Comparison of ENCODE assay signal across 8 cellular contexts in the genomic region with DNA sequence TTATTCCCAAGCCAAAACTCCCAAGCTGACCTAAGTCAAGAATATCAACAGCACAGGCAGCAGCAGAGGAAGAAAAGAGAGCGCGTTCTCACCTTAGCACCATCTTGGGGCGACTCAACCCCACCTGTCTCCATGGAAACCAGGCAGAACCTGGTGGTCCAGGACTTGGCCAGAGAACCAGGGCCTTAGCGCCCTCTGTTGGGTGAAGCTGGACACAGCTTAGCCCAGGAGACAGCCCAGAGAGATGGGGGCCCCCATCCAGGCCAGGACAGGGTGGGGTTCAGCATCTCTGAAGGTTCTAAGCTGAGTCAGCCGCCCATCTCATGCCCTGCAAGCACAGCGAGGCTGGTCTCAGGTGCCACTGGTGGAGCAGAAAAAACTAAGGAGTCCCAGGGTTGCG.
DNase-seq lines count a peak whose midpoint lies in the region; ATAC-seq and TF ChIP-seq lines count a peak whose summit lies in the region.
"Had no signal": no experiment of that assay in that cellular context is flagged by ENCODE, and none has a peak within 500 bp of the region (broad histone marks: within the 10 kb centered on the region; RNA-seq: fewer than 3 reads in every experiment).

No MANE protein-coding gene starts in this region.

- WGBS in H9 (ENCODE audit: extremely low coverage, insufficient read length, low lambda C conversion rate) = no CpG with 5 or more reads among the region's 7 CpGs

- H3K36me3 Mint-ChIP-seq in H9 (ENCODE audit: insufficient read depth in 1 of 3, low read depth in 3 of 3) = no peaks in the 10 kb centered on the region
- no peaks in the 10 kb centered on the region for H3K36me3 Mint-ChIP-seq in activated naive CD8-positive, alpha-beta T cell treated with anti-CD3 and anti-CD28 coated beads for 36 hours

- H3K4me3 Mint-ChIP-seq in H9 = no peak overlapping the region
- no peak overlapping the region for H3K4me3 Mint-ChIP-seq in activated naive CD8-positive, alpha-beta T cell treated with anti-CD3 and anti-CD28 coated beads for 36 hours

- H3K9me3 Mint-ChIP-seq in H9 = no peaks in the 10 kb centered on the region
- H3K9me3 Mint-ChIP-seq in activated naive CD8-positive, alpha-beta T cell treated with anti-CD3 and anti-CD28 coated beads for 36 hours = no peaks in the 10 kb centered on the region

- H3K27ac ChIP-seq in DOHH2 (ENCODE audit: low read depth, low read length) (no peak overlapping the region), H9 (ENCODE audit: insufficient read length, low read depth, low read length) (no peak overlapping the region), lower lobe of right lung (no peak overlapping the region)

- no peak overlapping the region for H3K18ac ChIP-seq in H9 (ENCODE audit: insufficient read length, low read depth, low read length)

- peak; percentile 85 for DNase-seq in H9
- peak; percentile 33 for DNase-seq in activated naive CD8-positive, alpha-beta T cell treated with anti-CD3 and anti-CD28 coated beads for 36 hours
- no peak for DNase-seq in lower lobe of right lung
- no peak for DNase-seq in omental fat pad (ENCODE audit: low spot score)
- DNase-seq in SKM-1 treated with dmso at 0.1 percent for 144 hours (lab: John Stamatoyannopoulos, UW; ENCODE audit: unreplicated experiment) = no peak
- DNase-seq: NCI-H2081 had no signal

- no peak overlapping the region for H4K5ac ChIP-seq in H9 (ENCODE audit: insufficient read length, low read depth, low read length)

- H3K14ac ChIP-seq in H9 (ENCODE audit: insufficient read depth, low read length) = no peak overlapping the region

- intact Hi-C loops in lower lobe of right lung (cut with DNase I) = no loop called here

- H3K4me3 ChIP-seq in DOHH2 (ENCODE audit: low read length) = no peak overlapping the region
- H3K4me3 ChIP-seq in lower lobe of right lung = no peak overlapping the region

- no peak overlapping the region for H2AK5ac ChIP-seq in H9 (ENCODE audit: insufficient read length, low read length)

- H3K27ac Mint-ChIP-seq in H9 = no peak overlapping the region
- H3K27ac Mint-ChIP-seq in activated naive CD8-positive, alpha-beta T cell treated with anti-CD3 and anti-CD28 coated beads for 36 hours = no peak overlapping the region

- H3T11ph ChIP-seq in H9 (ENCODE audit: low read length) = no peak overlapping the region

- H3K27me3 Mint-ChIP-seq in H9 (ENCODE audit: low read depth) = peaks cover 8% of the 10 kb centered on the region
- H3K27me3 Mint-ChIP-seq in activated naive CD8-positive, alpha-beta T cell treated with anti-CD3 and anti-CD28 coated beads for 36 hours = no peaks in the 10 kb centered on the region

- H3F3A ChIP-seq in DOHH2 (ENCODE audit: control insufficient read depth, insufficient read depth) = no peaks in the 10 kb centered on the region

- no peak overlapping the region for H3K56ac ChIP-seq in H9 (ENCODE audit: insufficient read length, low read depth, low read length)

- TF ChIP-seq CTCF in DOHH2 (IDR thresholded peaks at IDR 0.05; ENCODE audit: low read depth, low read length, poor library complexity, severe bottlenecking) (peak; percentile 73), H9 (conservative IDR thresholded peaks at IDR 0.05) (peak; percentile 90), lower lobe of right lung (IDR thresholded peaks at IDR 0.05) (peak; percentile 48), omental fat pad (IDR thresholded peaks at IDR 0.05) (no peak)

- H4K91ac ChIP-seq in H9 (ENCODE audit: insufficient read length, low read depth, low read length) = no peak overlapping the region

- H3K4me1 ChIP-seq in DOHH2 (ENCODE audit: control insufficient read depth, low read length) (no peaks in the 10 kb centered on the region), H9 (ENCODE audit: insufficient read depth, low read length) (no peaks in the 10 kb centered on the region), lower lobe of right lung (no peaks in the 10 kb centered on the region)

- no peak overlapping the region for H3K4me2 ChIP-seq in DOHH2 (ENCODE audit: low read length)
- H3K4me2 ChIP-seq in H9 (ENCODE audit: insufficient read depth, insufficient read length, low read length) = no peak overlapping the region

- no peaks in the 10 kb centered on the region for H3K9me3 ChIP-seq in DOHH2 (ENCODE audit: control insufficient read depth, insufficient read depth, low read length)
- H3K9me3 ChIP-seq in H9 (ENCODE audit: control insufficient read depth, low read depth, low read length) = no peaks in the 10 kb centered on the region
- no peaks in the 10 kb centered on the region for H3K9me3 ChIP-seq in lower lobe of right lung

- no peak overlapping the region for H2BK12ac ChIP-seq in H9 (ENCODE audit: insufficient read length, low read depth, low read length)

- H2BK5ac ChIP-seq in H9 (ENCODE audit: insufficient read length, low read length) = no peak overlapping the region

- H3K79me1 ChIP-seq in H9 (ENCODE audit: insufficient read depth, low read depth, low read length, poor library complexity, severe bottlenecking) = no peaks in the 10 kb centered on the region

- no peaks in the 10 kb centered on the region for H3K9me2 ChIP-seq in DOHH2 (replicated peaks; ENCODE audit: control insufficient read depth, low read length)

- H3K4me1 Mint-ChIP-seq in H9 = peaks cover 0 to 4% of the 10 kb centered on the region in 2 experiments; a peak in 1 of 4 replicates
- no peaks in the 10 kb centered on the region for H3K4me1 Mint-ChIP-seq in activated naive CD8-positive, alpha-beta T cell treated with anti-CD3 and anti-CD28 coated beads for 36 hours

- H3K4ac ChIP-seq in H9 (ENCODE audit: low read depth, low read length) = no peak overlapping the region

- H4K8ac ChIP-seq in H9 (replicated peaks; ENCODE audit: insufficient read length, low read depth, low read length) = no peak overlapping the region

- no peaks in the 10 kb centered on the region for H3K23me2 ChIP-seq in H9 (ENCODE audit: insufficient read length, low read depth, low read length, poor library complexity, severe bottlenecking)

- no peak overlapping the region for H2BK120ac ChIP-seq in H9 (ENCODE audit: low read depth, low read length, poor library complexity, severe bottlenecking)

- no peak overlapping the region for H2BK15ac ChIP-seq in H9 (ENCODE audit: low read depth, low read length)

- no peak overlapping the region for H3K23ac ChIP-seq in H9 (ENCODE audit: insufficient read length, low read depth, low read length)

- H2AFZ ChIP-seq in H9 (ENCODE audit: low read length) = no peak overlapping the region

- no peak overlapping the region for H3K9ac ChIP-seq in H9 (ENCODE audit: extremely low read depth, insufficient read length, low read length)

- ATAC-seq in lower lobe of right lung = peak in 1 of 2 donors; percentile 47
- no peak for ATAC-seq in GM18511 (IDR thresholded peaks at IDR 0.05; ENCODE audit: unreplicated experiment)
- no peak for ATAC-seq in omental fat pad (ENCODE audit: low FRiP score)

- H3K79me2 ChIP-seq in DOHH2 (ENCODE audit: control insufficient read depth, low read length) (no peaks in the 10 kb centered on the region), H9 (ENCODE audit: insufficient read depth, low read length) (no peaks in the 10 kb centered on the region)

- no peaks in the 10 kb centered on the region for H3K27me3 ChIP-seq in DOHH2 (ENCODE audit: control insufficient read depth, low read length)
- H3K27me3 ChIP-seq in H9 (ENCODE audit: insufficient read depth, low read length) = no peaks in the 10 kb centered on the region
- H3K27me3 ChIP-seq in lower lobe of right lung (ENCODE audit: low read depth) = peaks cover 12% of the 10 kb centered on the region

- no peaks in the 10 kb centered on the region for H4K20me1 ChIP-seq in DOHH2 (ENCODE audit: control insufficient read depth, insufficient read depth, low read depth, low read length)
- no peaks in the 10 kb centered on the region for H4K20me1 ChIP-seq in H9 (ENCODE audit: control insufficient read depth, insufficient read depth, insufficient read length)

- H3K36me3 ChIP-seq in DOHH2 (ENCODE audit: control insufficient read depth, low read length) (no peaks in the 10 kb centered on the region), lower lobe of right lung (no peaks in the 10 kb centered on the region)

- no peak overlapping the region for H2BK20ac ChIP-seq in H9 (ENCODE audit: low read depth, low read length, poor library complexity, severe bottlenecking)

Comparison
In these comparisons a context has a peak if more than half of its experiments do, and no peak if none do; other contexts are left out.
1. CTCF ChIP-seq: peak in DOHH2 (single experiment), H9 (single experiment) and lower lobe of right lung (single experiment); none in omental fat pad (0 of 3).
2. DNase-seq: peak in H9 (single experiment) and activated naive CD8-positive, alpha-beta T cell treated with anti-CD3 and anti-CD28 coated beads for 36 hours (single experiment); none in lower lobe of right lung (single experiment), omental fat pad (single experiment) and SKM-1 treated with dmso at 0.1 percent for 144 hours (single experiment).